In the genomic region with DNA sequence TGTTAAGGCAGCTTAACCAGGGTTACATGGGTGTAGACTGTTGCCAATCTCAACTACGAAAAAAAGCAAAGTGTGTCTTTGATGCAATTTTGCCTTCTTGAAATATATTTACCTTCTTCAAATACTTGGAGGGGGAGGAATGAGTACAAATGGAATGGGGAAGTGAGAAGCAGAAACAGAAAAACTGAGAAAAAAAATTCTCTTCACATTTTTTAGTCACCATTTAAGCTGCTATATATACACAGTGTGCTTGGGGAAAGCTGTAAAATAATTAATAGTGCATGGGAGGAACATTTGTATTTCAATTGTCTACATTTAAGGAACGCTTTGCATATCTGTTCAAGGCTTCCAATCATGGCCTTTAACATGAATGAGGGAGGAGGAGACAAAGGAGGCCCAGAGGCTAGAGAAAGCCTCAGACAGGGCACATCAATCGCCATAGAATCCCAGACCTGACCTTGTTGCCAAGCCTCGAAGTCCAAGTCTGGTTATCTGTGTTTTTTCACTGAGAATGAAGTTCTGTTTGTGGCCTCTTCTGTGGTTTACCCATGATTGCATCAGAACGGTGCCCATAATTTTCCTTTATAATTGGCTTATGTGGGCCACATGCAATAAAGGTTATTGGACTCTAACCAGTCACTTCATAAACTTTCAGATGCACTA, we compare ENCODE assay signal across 9 cellular contexts.
DNase-seq lines count a peak whose midpoint lies in the region; ATAC-seq and TF ChIP-seq lines count a peak whose summit lies in the region.
"Had no signal": no experiment of that assay in that cellular context is flagged by ENCODE, and none has a peak within 500 bp of the region (broad histone marks: within the 10 kb centered on the region; RNA-seq: fewer than 3 reads in every experiment).

No MANE protein-coding gene starts in this region.

- no peaks in the 10 kb centered on the region for H3K9me3 ChIP-seq in liver (ENCODE audit: control insufficient read depth in 4 of 4, low read length in 3 of 4)

- peak; percentile 18 for ATAC-seq in HG03135 (IDR thresholded peaks at IDR 0.05; ENCODE audit: unreplicated experiment)

- no peak overlapping the region for H3K4me3 Mint-ChIP-seq in T-helper 2 cell treated with Interferon-gamma antibody and Interleukin-4, amounts not matched to agents 5 μg/mL and 100 μg/mL, for 36 hours

- no peaks in the 10 kb centered on the region for H3K36me3 Mint-ChIP-seq in T-helper 2 cell treated with Interferon-gamma antibody and Interleukin-4, amounts not matched to agents 5 μg/mL and 100 μg/mL, for 36 hours (ENCODE audit: low read depth)
- H3K36me3 Mint-ChIP-seq: naive B cell had no signal

- H3K4me3 ChIP-seq in liver (ENCODE audit: low read depth in 1 of 3, low read length in 3 of 3) = no peak overlapping the region

- TF ChIP-seq CTCF in liver (IDR thresholded peaks at IDR 0.05; ENCODE audit: low read depth, low read length, missing input control) = no peak

- peaks cover 0 to 10% (median 4%) of the 10 kb centered on the region in 4 donors for H3K4me1 ChIP-seq in liver (ENCODE audit: control insufficient read depth in 4 of 4, insufficient read depth in 4 of 4, low read length in 3 of 4)

- H3K27me3 Mint-ChIP-seq in T-helper 2 cell treated with Interferon-gamma antibody and Interleukin-4, amounts not matched to agents 5 μg/mL and 100 μg/mL, for 36 hours (ENCODE audit: low read depth) = peaks cover 10% of the 10 kb centered on the region

- 39% methylated on average over 5 of the region's 5 CpGs for WGBS in liver

- peak; percentile 39 for DNase-seq in NCI-H510A treated with DMSO at 0.1 percent for 48 hours (lab: John Stamatoyannopoulos, UW)
- DNase-seq in NCI-H510A (lab: John Stamatoyannopoulos, UW) = no peak
- no peak for DNase-seq in T-helper 2 cell treated with Interferon-gamma antibody and Interleukin-4, amounts not matched to agents 5 μg/mL and 100 μg/mL, for 36 hours (ENCODE audit: low spot score)
- DNase-seq in NCI-H187 (lab: John Stamatoyannopoulos, UW) = no peak
- no peak for DNase-seq in NCI-H2196 treated with DMSO at 0.1 percent for 48 hours (lab: John Stamatoyannopoulos, UW; ENCODE audit: unreplicated experiment)
- DNase-seq in cardiac septum (ENCODE audit: low spot score) = no peak

- H3K27ac ChIP-seq in liver (ENCODE audit: low read depth in 1 of 2, low read length in 2 of 2) = no peak overlapping the region

- TF ChIP-seq RAD21 in liver (IDR thresholded peaks at IDR 0.05) = no peak

- intact Hi-C loops in cardiac septum (cut with DNase I) = no loop called here

- H3K36me3 ChIP-seq in liver (ENCODE audit: control insufficient read depth in 4 of 4, insufficient read depth in 3 of 4, low read depth in 1 of 4, low read length in 3 of 4) = no peaks in the 10 kb centered on the region

- peaks cover 10% of the 10 kb centered on the region for H3K4me1 Mint-ChIP-seq in T-helper 2 cell treated with Interferon-gamma antibody and Interleukin-4, amounts not matched to agents 5 μg/mL and 100 μg/mL, for 36 hours (ENCODE audit: low read depth)

- no peaks in the 10 kb centered on the region for H3K9me3 Mint-ChIP-seq in T-helper 2 cell treated with Interferon-gamma antibody and Interleukin-4, amounts not matched to agents 5 μg/mL and 100 μg/mL, for 36 hours
- H3K9me3 Mint-ChIP-seq: naive B cell had no signal

- no peaks in the 10 kb centered on the region for H3K27me3 ChIP-seq in liver (ENCODE audit: control insufficient read depth in 4 of 4, insufficient read depth in 4 of 4, low read length in 3 of 4)

- H3K27ac Mint-ChIP-seq in T-helper 2 cell treated with Interferon-gamma antibody and Interleukin-4, amounts not matched to agents 5 μg/mL and 100 μg/mL, for 36 hours = peak overlapping the region; percentile 0

- H3K9ac ChIP-seq in liver (ENCODE audit: low read depth in 1 of 2, low read length in 2 of 2) = no peak overlapping the region

TF ChIP-seq in liver, 16 proteins besides CTCF, POLR2A, EP300 and RAD21:
- peak; percentile 56 for TF ChIP-seq SP1 (IDR thresholded peaks at IDR 0.05)
- peak in 1 of 2 donors; percentile 50 for TF ChIP-seq RXRA (IDR thresholded peaks at IDR 0.05)
- TF ChIP-seq GABPA (IDR thresholded peaks at IDR 0.05 in 1 of 2, conservative IDR thresholded peaks at IDR 0.05 in 1 of 2) = no peak
- no peak for TF ChIP-seq JUND (IDR thresholded peaks at IDR 0.05)
- TF ChIP-seq EGR1 (IDR thresholded peaks at IDR 0.05; ENCODE audit: low read depth in 2 of 2) = no peak
- TF ChIP-seq FOXA2 (IDR thresholded peaks at IDR 0.05) = no peak
- TF ChIP-seq HNF4A (conservative IDR thresholded peaks at IDR 0.05) = peak; percentile 45 to 61
- TF ChIP-seq, protein P1, sequence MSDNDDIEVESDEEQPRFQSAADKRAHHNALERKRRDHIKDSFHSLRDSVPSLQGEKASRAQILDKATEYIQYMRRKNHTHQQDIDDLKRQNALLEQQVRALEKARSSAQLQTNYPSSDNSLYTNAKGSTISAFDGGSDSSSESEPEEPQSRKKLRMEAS (IDR thresholded peaks at IDR 0.05) = no peak
- TF ChIP-seq, protein P2, sequence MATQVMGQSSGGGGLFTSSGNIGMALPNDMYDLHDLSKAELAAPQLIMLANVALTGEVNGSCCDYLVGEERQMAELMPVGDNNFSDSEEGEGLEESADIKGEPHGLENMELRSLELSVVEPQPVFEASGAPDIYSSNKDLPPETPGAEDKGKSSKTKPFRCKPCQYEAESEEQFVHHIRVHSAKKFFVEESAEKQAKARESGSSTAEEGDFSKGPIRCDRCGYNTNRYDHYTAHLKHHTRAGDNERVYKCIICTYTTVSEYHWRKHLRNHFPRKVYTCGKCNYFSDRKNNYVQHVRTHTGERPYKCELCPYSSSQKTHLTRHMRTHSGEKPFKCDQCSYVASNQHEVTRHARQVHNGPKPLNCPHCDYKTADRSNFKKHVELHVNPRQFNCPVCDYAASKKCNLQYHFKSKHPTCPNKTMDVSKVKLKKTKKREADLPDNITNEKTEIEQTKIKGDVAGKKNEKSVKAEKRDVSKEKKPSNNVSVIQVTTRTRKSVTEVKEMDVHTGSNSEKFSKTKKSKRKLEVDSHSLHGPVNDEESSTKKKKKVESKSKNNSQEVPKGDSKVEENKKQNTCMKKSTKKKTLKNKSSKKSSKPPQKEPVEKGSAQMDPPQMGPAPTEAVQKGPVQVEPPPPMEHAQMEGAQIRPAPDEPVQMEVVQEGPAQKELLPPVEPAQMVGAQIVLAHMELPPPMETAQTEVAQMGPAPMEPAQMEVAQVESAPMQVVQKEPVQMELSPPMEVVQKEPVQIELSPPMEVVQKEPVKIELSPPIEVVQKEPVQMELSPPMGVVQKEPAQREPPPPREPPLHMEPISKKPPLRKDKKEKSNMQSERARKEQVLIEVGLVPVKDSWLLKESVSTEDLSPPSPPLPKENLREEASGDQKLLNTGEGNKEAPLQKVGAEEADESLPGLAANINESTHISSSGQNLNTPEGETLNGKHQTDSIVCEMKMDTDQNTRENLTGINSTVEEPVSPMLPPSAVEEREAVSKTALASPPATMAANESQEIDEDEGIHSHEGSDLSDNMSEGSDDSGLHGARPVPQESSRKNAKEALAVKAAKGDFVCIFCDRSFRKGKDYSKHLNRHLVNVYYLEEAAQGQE (IDR thresholded peaks at IDR 0.05) = no peak
- peak; percentile 38 for TF ChIP-seq HNF4G (IDR thresholded peaks at IDR 0.05)
- TF ChIP-seq NR2F2 (IDR thresholded peaks at IDR 0.05) = no peak
- no peak for TF ChIP-seq TAF1 (conservative IDR thresholded peaks at IDR 0.05)
- TF ChIP-seq, protein P3, sequence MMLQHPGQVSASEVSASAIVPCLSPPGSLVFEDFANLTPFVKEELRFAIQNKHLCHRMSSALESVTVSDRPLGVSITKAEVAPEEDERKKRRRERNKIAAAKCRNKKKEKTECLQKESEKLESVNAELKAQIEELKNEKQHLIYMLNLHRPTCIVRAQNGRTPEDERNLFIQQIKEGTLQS (IDR thresholded peaks at IDR 0.05) = no peak
- TF ChIP-seq FOXA1 (IDR thresholded peaks at IDR 0.05) = no peak
- no peak for TF ChIP-seq YY1 (IDR thresholded peaks at IDR 0.05)
- TF ChIP-seq, protein P4, sequence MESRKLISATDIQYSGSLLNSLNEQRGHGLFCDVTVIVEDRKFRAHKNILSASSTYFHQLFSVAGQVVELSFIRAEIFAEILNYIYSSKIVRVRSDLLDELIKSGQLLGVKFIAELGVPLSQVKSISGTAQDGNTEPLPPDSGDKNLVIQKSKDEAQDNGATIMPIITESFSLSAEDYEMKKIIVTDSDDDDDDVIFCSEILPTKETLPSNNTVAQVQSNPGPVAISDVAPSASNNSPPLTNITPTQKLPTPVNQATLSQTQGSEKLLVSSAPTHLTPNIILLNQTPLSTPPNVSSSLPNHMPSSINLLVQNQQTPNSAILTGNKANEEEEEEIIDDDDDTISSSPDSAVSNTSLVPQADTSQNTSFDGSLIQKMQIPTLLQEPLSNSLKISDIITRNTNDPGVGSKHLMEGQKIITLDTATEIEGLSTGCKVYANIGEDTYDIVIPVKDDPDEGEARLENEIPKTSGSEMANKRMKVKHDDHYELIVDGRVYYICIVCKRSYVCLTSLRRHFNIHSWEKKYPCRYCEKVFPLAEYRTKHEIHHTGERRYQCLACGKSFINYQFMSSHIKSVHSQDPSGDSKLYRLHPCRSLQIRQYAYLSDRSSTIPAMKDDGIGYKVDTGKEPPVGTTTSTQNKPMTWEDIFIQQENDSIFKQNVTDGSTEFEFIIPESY (IDR thresholded peaks at IDR 0.05) = no peak
TF ChIP-seq in liver: peak in this region for 4.
